8 cellular contexts compared by ENCODE assay signal in genomic region chr10:24208661-24209420, GRCh38. TPM values are rescaled to one million over a fixed set of nuclear protein-coding genes. Genes with fewer than 3 reads are reported as not detected.
A peak's percentile ranks its signal among the peaks of the same experiment; 100 is the strongest.
DNase-seq lines count a peak whose midpoint lies in the region; ATAC-seq and TF ChIP-seq lines count a peak whose summit lies in the region.

TSS of gene KIAA1217 (plus strand) at chr10:24209138. CDS start at chr10:24209194, 56 bp downstream.

- TF ChIP-seq POLR2A in ovary (IDR thresholded peaks at IDR 0.05), result no peak

- H3K27me3 ChIP-seq in ovary, result no peaks in the 10 kb centered on the region

- 0 to 3% (median 1%) methylated on average over 26 to 34 of the region's 34 CpGs for WGBS in ovary, 3 donors

- no peaks in the 10 kb centered on the region for H3K9me3 ChIP-seq in ovary

- no peaks in the 10 kb centered on the region for H3K36me3 Mint-ChIP-seq in activated B cell treated with CpG ODN at 0.5 μM for 24 hours (ENCODE audit: low read depth)
- no peaks in the 10 kb centered on the region for H3K36me3 Mint-ChIP-seq in glutamatergic neuron (ENCODE audit: unreplicated experiment)

- peak within 1 kb of the TSS; percentile 84 to 90 for H3K27ac ChIP-seq in ovary

- H3K4me1 Mint-ChIP-seq in activated B cell treated with CpG ODN at 0.5 μM for 24 hours, result peaks cover 18% of the 10 kb centered on the region
- peaks cover 11% of the 10 kb centered on the region for H3K4me1 Mint-ChIP-seq in glutamatergic neuron (ENCODE audit: low read depth, unreplicated experiment)

- intact Hi-C loops in activated B cell treated with CpG ODN at 0.5 μM for 24 hours (cut with micrococcal nuclease) (no loop called here), ovary (cut with DNase I) (loop anchor here in 1 of 4 donors (10.0 kb wide), 1 partner anchor 306 kb away; no protein-coding TSS in a partner anchor)

- H3K4me1 ChIP-seq in ovary (ENCODE audit: insufficient read depth), result no peaks in the 10 kb centered on the region

- POLR2A ChIA-PET in activated B cell treated with CpG ODN at 0.5 μM for 24 hours (lab: Charles Lee), result no interaction called here

- H3K4me3 Mint-ChIP-seq in activated B cell treated with CpG ODN at 0.5 μM for 24 hours (peak within 1 kb of the TSS; percentile 56), glutamatergic neuron (ENCODE audit: unreplicated experiment) (peak within 1 kb of the TSS; percentile 87)

- TF ChIP-seq CTCF in activated B cell treated with CpG ODN at 0.5 μM for 24 hours (IDR thresholded peaks at IDR 0.05), result no peak
- TF ChIP-seq CTCF in glutamatergic neuron (IDR thresholded peaks at IDR 0.05; ENCODE audit: partially characterized antibody, unreplicated experiment), result no peak
- no peak for TF ChIP-seq CTCF in ovary (IDR thresholded peaks at IDR 0.05)

- TF ChIP-seq EP300 in ovary (IDR thresholded peaks at IDR 0.05), result no peak

- H3K36me3 ChIP-seq in ovary, result no peaks in the 10 kb centered on the region

- H3K9me3 Mint-ChIP-seq in activated B cell treated with CpG ODN at 0.5 μM for 24 hours, result peaks cover 2% of the 10 kb centered on the region
- peaks cover 2% of the 10 kb centered on the region for H3K9me3 Mint-ChIP-seq in glutamatergic neuron (ENCODE audit: unreplicated experiment)

- ATAC-seq in HG02973 (IDR thresholded peaks at IDR 0.05; ENCODE audit: unreplicated experiment) (peak; percentile 23), activated B cell treated with CpG ODN at 0.5 μM for 24 hours (ENCODE audit: low read depth) (no peak)

- CTCF ChIA-PET in activated B cell treated with CpG ODN at 0.5 μM for 24 hours (lab: Charles Lee), result no interaction called here

- peak within 1 kb of the TSS; percentile 50 for H3K4me3 ChIP-seq in ovary

- DNase-seq in DMS79 treated with DMSO at 0.1 percent for 48 hours (lab: John Stamatoyannopoulos, UW) (peak; percentile 17), DMS79 (lab: John Stamatoyannopoulos, UW) (no peak), activated B cell treated with CpG ODN at 0.5 μM for 24 hours (no peak), glutamatergic neuron (peak; percentile 31), ovary (peak; percentile 47 to 72 (median 60)), NCI-H1694 (lab: John Stamatoyannopoulos, UW) (no peak), hippocampal formation (lab: John Stamatoyannopoulos, UW) (no peak)

- H3K27me3 Mint-ChIP-seq in activated B cell treated with CpG ODN at 0.5 μM for 24 hours, result peaks cover 17% of the 10 kb centered on the region
- no peaks in the 10 kb centered on the region for H3K27me3 Mint-ChIP-seq in glutamatergic neuron (ENCODE audit: unreplicated experiment)

- H3K27ac Mint-ChIP-seq in activated B cell treated with CpG ODN at 0.5 μM for 24 hours, result no peak within 1 kb of the TSS
- peak within 1 kb of the TSS; percentile 76 for H3K27ac Mint-ChIP-seq in glutamatergic neuron (ENCODE audit: unreplicated experiment)

RNA-seq across cellular contexts. Expression of gene KIAA1217, which starts in this region (rescaled TPM):
- total RNA-seq in activated B cell treated with CpG ODN at 0.5 μM for 24 hours (0.32 and 0.71 TPM in 2 replicates), glutamatergic neuron (ENCODE audit: unreplicated experiment) (4.4 TPM), ovary (10 to 100 TPM; 15.7 to 47.1 (median 23.0) TPM)
- polyA plus RNA-seq in ovary, result 10 to 100 TPM in 1 of 2 donors, 1 to 10 TPM in 1; 7.2 to 23.3 TPM

Comparison
In these comparisons a context has a peak if more than half of its experiments do, and no peak if none do; other contexts are left out.
1. DNase-seq: peak in DMS79 treated with DMSO at 0.1 percent for 48 hours (single experiment), glutamatergic neuron (single experiment) and ovary (5 of 5); none in DMS79 (single experiment), activated B cell treated with CpG ODN at 0.5 μM for 24 hours (single experiment), NCI-H1694 (single experiment) and hippocampal formation (0 of 2).